ENCODE assay signal across 8 cellular contexts in the genomic region with DNA sequence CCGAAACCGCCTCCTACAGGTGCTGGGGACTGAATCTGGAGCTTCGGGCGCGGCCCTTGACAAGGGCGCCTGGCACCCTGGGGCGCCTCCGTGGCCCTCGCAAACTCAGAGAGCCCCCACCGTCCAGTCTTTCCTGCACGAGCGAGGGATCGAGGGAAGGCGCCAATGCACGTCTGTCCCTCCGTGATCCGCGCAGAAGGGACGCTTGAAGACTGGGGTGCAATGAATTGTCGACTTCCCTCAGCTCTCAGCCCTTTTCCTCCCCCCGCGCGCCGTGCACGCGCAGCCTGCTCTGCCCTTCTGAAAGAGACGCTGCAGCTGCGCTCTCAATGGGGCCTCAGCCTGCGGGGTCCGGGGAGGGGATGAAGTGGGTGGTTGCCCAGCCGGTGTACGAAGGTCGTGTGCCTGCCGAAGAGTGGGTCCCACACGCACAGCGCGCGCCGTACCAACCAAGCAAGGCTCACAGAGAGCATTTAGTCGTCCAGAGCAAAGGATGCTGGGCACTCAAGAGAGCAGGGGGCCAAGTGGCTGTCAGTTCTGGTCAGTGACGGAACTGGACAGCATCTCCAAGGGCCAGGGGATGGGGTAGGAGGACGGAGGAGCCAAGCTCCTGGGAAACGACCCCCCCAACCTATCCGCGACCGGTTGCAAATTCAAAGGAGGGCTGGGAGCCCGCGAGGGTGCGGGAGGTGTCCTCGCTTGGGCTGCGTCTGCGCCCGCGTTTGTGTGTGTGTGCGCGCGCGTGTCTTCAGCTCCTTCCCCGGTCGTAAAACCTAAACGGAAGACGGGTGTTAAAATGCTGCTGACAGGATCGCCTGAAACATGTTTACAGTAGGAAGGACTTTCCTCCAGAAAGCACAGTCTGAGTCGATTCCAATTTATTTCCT. TPM values are rescaled to one million over a fixed set of nuclear protein-coding genes. Genes with fewer than 3 reads are reported as not detected.
DNase-seq lines count a peak whose midpoint lies in the region; ATAC-seq and TF ChIP-seq lines count a peak whose summit lies in the region.

No MANE protein-coding gene starts in this region.

- TF ChIP-seq CTCF in Calu3 (IDR thresholded peaks at IDR 0.05; ENCODE audit: unreplicated experiment) = no peak
- no peak for TF ChIP-seq CTCF in fibroblast of the aortic adventitia (IDR thresholded peaks at IDR 0.05; ENCODE audit: insufficient read depth, low read length)
- no peak for TF ChIP-seq CTCF in nephron (IDR thresholded peaks at IDR 0.05; ENCODE audit: unreplicated experiment in 3 of 3)
- TF ChIP-seq CTCF in uterus (IDR thresholded peaks at IDR 0.05) = no peak

- H3K4me1 ChIP-seq in uterus = no peaks in the 10 kb centered on the region

- ATAC-seq in GM19372 (IDR thresholded peaks at IDR 0.05; ENCODE audit: low read depth, unreplicated experiment) = peak; percentile 45
- peak; percentile 47 for ATAC-seq in HG03354 (IDR thresholded peaks at IDR 0.05; ENCODE audit: poor library complexity, severe bottlenecking, unreplicated experiment)

- TF ChIP-seq POLR2A in uterus (IDR thresholded peaks at IDR 0.05) = no peak

- H3K27me3 Mint-ChIP-seq in Calu3 (ENCODE audit: unreplicated experiment) (no peaks in the 10 kb centered on the region), nephron (ENCODE audit: low read depth) (peaks cover 3% of the 10 kb centered on the region)

- no peaks in the 10 kb centered on the region for H3K27me3 ChIP-seq in uterus

- intact Hi-C loops in Calu3 (cut with micrococcal nuclease; ENCODE audit: unreplicated experiment) = loop anchor here (1.0 to 10.0 kb wide), 8 partner anchors 203 to 1857 kb away; no protein-coding TSS in a partner anchor
- intact Hi-C loops in uterus (cut with DNase I; ENCODE audit: low total_unique reads) = loop anchor here (10.0 kb wide), 1 partner anchor 1023 kb away; no protein-coding TSS in a partner anchor

- peak overlapping the region; percentile 93 for H3K4me3 Mint-ChIP-seq in Calu3 (ENCODE audit: low read depth, unreplicated experiment)
- peak overlapping the region; percentile 97 to 99 (median 98) for H3K4me3 Mint-ChIP-seq in nephron

- H3K9me3 ChIP-seq in uterus = no peaks in the 10 kb centered on the region

- no peaks in the 10 kb centered on the region for H3K36me3 ChIP-seq in uterus

- H3K36me3 Mint-ChIP-seq in Calu3 (ENCODE audit: insufficient read depth, unreplicated experiment) (peaks cover 30% of the 10 kb centered on the region), nephron (ENCODE audit: low read depth) (peaks cover 6% of the 10 kb centered on the region)

- CTCF ChIA-PET in Calu3 (lab: Charles Lee) = interaction anchor here (0.5 to 3.9 kb wide), 43 partner anchors 9 to 1382 kb away, joined by 3 to 73 read pairs (median 4); no protein-coding TSS in a partner anchor

- H3K4me1 Mint-ChIP-seq in Calu3 (ENCODE audit: low read depth, unreplicated experiment) (no peaks in the 10 kb centered on the region), nephron (peaks cover 19% of the 10 kb centered on the region)

- H3K9me3 Mint-ChIP-seq in Calu3 (ENCODE audit: low read depth, unreplicated experiment) (peaks cover 6% of the 10 kb centered on the region), nephron (peaks cover 6% of the 10 kb centered on the region)

- TSS peak; percentile 52 for BruUV-seq in Calu3 (replicated peaks; lab: Mats Ljungman, UMichigan)

- H3K27ac ChIP-seq in uterus = peak overlapping the region; percentile 88

- peak overlapping the region; percentile 77 for H3K4me3 ChIP-seq in fibroblast of the aortic adventitia (ENCODE audit: low read depth, low read length)
- H3K4me3 ChIP-seq in uterus = peak overlapping the region; percentile 57 to 71

- H3K27ac Mint-ChIP-seq in Calu3 (ENCODE audit: unreplicated experiment) (peak overlapping the region; percentile 89), nephron (peak overlapping the region; percentile 99 to 100 (median 99))

- peak; percentile 78 for DNase-seq in Calu3
- peak; percentile 89 for DNase-seq in NCI-H748 treated with DMSO at 0.1 percent for 48 hours (lab: John Stamatoyannopoulos, UW)
- peak; percentile 58 to 63 for DNase-seq in activated T-cell treated with anti-CD3 and anti-CD28 coated beads, Interleukin-2, amount 50 U/mL, for 48 hours
- DNase-seq in fibroblast of the aortic adventitia (ENCODE audit: low read depth) = peak; percentile 62
- peak; percentile 48 to 66 for DNase-seq in uterus

RNA-seq across cellular contexts. Expression of gene SOX4, which starts 5.4 kb away (rescaled TPM):
- total RNA-seq in Calu3 (2022) (109 and 120 TPM in 2 replicates), fibroblast of the aortic adventitia (ENCODE audit: low replicate concordance) (12.4 and 66.9 TPM in 2 replicates), uterus (100 to 1,000 TPM in 1 of 4 donors, 10 to 100 TPM in 1, 1 to 10 TPM in 2; 5.9 to 103 (median 18.1) TPM)

Comparison
In these comparisons a context has a peak if more than half of its experiments do, and no peak if none do; other contexts are left out.
1. Peak in every context shown above with its lines: DNase-seq, ATAC-seq, H3K4me3 ChIP-seq and H3K27ac ChIP-seq.